In genomic region chr2:226490172-226490571, GRCh38 we compare ENCODE assay signal across 22 cellular contexts.
DNase-seq lines count a peak whose midpoint lies in the region; ATAC-seq and TF ChIP-seq lines count a peak whose summit lies in the region.
"Had no signal": no experiment of that assay in that cellular context is flagged by ENCODE, and none has a peak within 500 bp of the region (broad histone marks: within the 10 kb centered on the region; RNA-seq: fewer than 3 reads in every experiment).

No MANE protein-coding gene starts in this region.

- H3K4me3 ChIP-seq in mammary epithelial cell (replicated peaks in 1 of 3; ENCODE audit: insufficient read depth in 1 of 3, low read depth in 2 of 3, low read length in 3 of 3): no peak overlapping the region
- H3K4me3 ChIP-seq in osteoblast (ENCODE audit: insufficient read depth, low read length): no peak overlapping the region
- H3K4me3 ChIP-seq in aorta (ENCODE audit: low read length in 2 of 2): no peak overlapping the region
- H3K4me3 ChIP-seq: lung, right lobe of liver, SK-N-MC, transverse colon had no signal

- H3K36me3 ChIP-seq in mammary epithelial cell (ENCODE audit: insufficient read depth, low read length): no peaks in the 10 kb centered on the region
- H3K36me3 ChIP-seq in osteoblast (ENCODE audit: insufficient read depth, low read length): no peaks in the 10 kb centered on the region
- H3K36me3 ChIP-seq in aorta (ENCODE audit: control insufficient read depth in 1 of 2, insufficient read depth in 2 of 2, low read length in 1 of 2): no peaks in the 10 kb centered on the region
- H3K36me3 ChIP-seq: right lobe of liver, transverse colon, WERI-Rb-1 had no signal

- no peaks in the 10 kb centered on the region for H3K27me3 ChIP-seq in mammary epithelial cell (ENCODE audit: insufficient read depth, low read length)
- H3K27me3 ChIP-seq in osteoblast (ENCODE audit: insufficient read depth, low read length): no peaks in the 10 kb centered on the region
- H3K27me3 ChIP-seq in aorta (ENCODE audit: control insufficient read depth in 1 of 2, insufficient read depth in 2 of 2, low read length in 1 of 2): no peaks in the 10 kb centered on the region
- H3K27me3 ChIP-seq: right lobe of liver, transverse colon had no signal

- no TSS peak for BruUV-seq in mammary epithelial cell (replicated peaks; lab: Mats Ljungman, UMichigan)

- H4K20me1 ChIP-seq in mammary epithelial cell (ENCODE audit: insufficient read depth, low read length) (no peaks in the 10 kb centered on the region), osteoblast (ENCODE audit: insufficient read depth, low read length) (no peaks in the 10 kb centered on the region)

- TF ChIP-seq CTCF in HFFc6 (IDR thresholded peaks at IDR 0.05): no peak
- TF ChIP-seq CTCF in mammary epithelial cell (conservative IDR thresholded peaks at IDR 0.05 in 1 of 2, IDR thresholded peaks at IDR 0.05 in 1 of 2; ENCODE audit: extremely low read depth in 1 of 2, insufficient read depth in 1 of 2, low read depth in 1 of 2, low read length in 2 of 2): no peak
- no peak for TF ChIP-seq CTCF in osteoblast (IDR thresholded peaks at IDR 0.05; ENCODE audit: extremely low read depth, low read depth, low read length)

- WGBS in mammary epithelial cell (ENCODE audit: low coverage, missing lambda C conversion rate): 94% methylated on average over 3 of the region's 3 CpGs
- 89 to 91% methylated on average over 3 of the region's 3 CpGs for WGBS in aorta, 2 donors

- H2AFZ ChIP-seq in mammary epithelial cell (ENCODE audit: low read depth, low read length): no peak overlapping the region
- no peak overlapping the region for H2AFZ ChIP-seq in osteoblast (ENCODE audit: low read length)

- peak overlapping the region; percentile 14; the same call in 1 of the 2 replicates for H3K4me3 Mint-ChIP-seq in HFFc6
- H3K4me3 Mint-ChIP-seq: activated CD4-positive, alpha-beta T cell treated with anti-CD3 and anti-CD28 coated beads, Interleukin-2, amount 10 ng/mL, durations not matched to agents 7 days and 5 days; brain; CD4-positive, alpha-beta memory T cell; dendritic cell treated with granulocyte-macrophage colony-stimulating factor and Interleukin-4, amounts not matched to agents 40 ng/mL and 50 ng/mL, for 4 days; neural crest cell had no signal

- peaks cover 5% of the 10 kb centered on the region; the same call in 1 of the 2 replicates for H3K36me3 Mint-ChIP-seq in HFFc6 (ENCODE audit: low read depth)
- H3K36me3 Mint-ChIP-seq: brain; CD4-positive, alpha-beta memory T cell had no signal

- DNase-seq in HFFc6: no peak
- no peak for DNase-seq in mammary epithelial cell
- no peak for DNase-seq in osteoblast (ENCODE audit: insufficient read length, low spot score, missing footprints)
- no peak for DNase-seq in GOT3 (lab: John Stamatoyannopoulos, UW)
- DNase-seq in aorta: no peak
- DNase-seq in NCI-H128 (lab: John Stamatoyannopoulos, UW; ENCODE audit: unreplicated experiment): no peak
- DNase-seq: activated CD4-positive, alpha-beta T cell treated with anti-CD3 and anti-CD28 coated beads, Interleukin-2, amount 10 ng/mL, durations not matched to agents 7 days and 5 days; activated CD8-positive, alpha-beta memory T cell treated with anti-CD3 and anti-CD28 coated beads, Interleukin-2, amount 50 U/mL, for 4 hours; CD4-positive, alpha-beta memory T cell; H7; Karpas-422; NCI-H187; NCI-H69; right lobe of liver; transverse colon; WERI-Rb-1 had no signal

- intact Hi-C loops in mammary epithelial cell (cut with micrococcal nuclease): no loop called here
- intact Hi-C loops in aorta (cut with DNase I): no loop called here

- dilution Hi-C loops in mammary epithelial cell (cut with HindIII; ENCODE audit: low sequenced_read_pairs): no loop called here

- no peak overlapping the region for H3K4me2 ChIP-seq in mammary epithelial cell (ENCODE audit: insufficient read depth, low read depth, low read length)
- H3K4me2 ChIP-seq in osteoblast (ENCODE audit: insufficient read depth, low read length): peak overlapping the region; percentile 3

- H3K79me2 ChIP-seq in mammary epithelial cell (ENCODE audit: insufficient read depth, low read length): no peaks in the 10 kb centered on the region
- no peaks in the 10 kb centered on the region for H3K79me2 ChIP-seq in osteoblast (ENCODE audit: insufficient read depth, low read length)

- in situ Hi-C loops in mammary epithelial cell (cut with MboI; ENCODE audit: low sequenced_read_pairs in 2 of 2): no loop called here

- no peaks in the 10 kb centered on the region for H3K27me3 Mint-ChIP-seq in HFFc6 (ENCODE audit: insufficient read depth)
- H3K27me3 Mint-ChIP-seq: activated CD4-positive, alpha-beta T cell treated with anti-CD3 and anti-CD28 coated beads, Interleukin-2, amount 10 ng/mL, durations not matched to agents 7 days and 5 days; brain; dendritic cell treated with granulocyte-macrophage colony-stimulating factor and Interleukin-4, amounts not matched to agents 40 ng/mL and 50 ng/mL, for 4 days had no signal

- H3K9me3 Mint-ChIP-seq in HFFc6: no peaks in the 10 kb centered on the region
- H3K9me3 Mint-ChIP-seq: activated CD4-positive, alpha-beta T cell treated with anti-CD3 and anti-CD28 coated beads, Interleukin-2, amount 10 ng/mL, durations not matched to agents 7 days and 5 days; CD4-positive, alpha-beta memory T cell; dendritic cell treated with granulocyte-macrophage colony-stimulating factor and Interleukin-4, amounts not matched to agents 40 ng/mL and 50 ng/mL, for 4 days had no signal

- peaks cover 5% of the 10 kb centered on the region for H3K9me3 ChIP-seq in mammary epithelial cell (replicated peaks; ENCODE audit: insufficient read depth, low read length)
- H3K9me3 ChIP-seq in osteoblast (ENCODE audit: low read depth, low read length): no peaks in the 10 kb centered on the region
- H3K9me3 ChIP-seq in aorta (ENCODE audit: control insufficient read depth, low read length): no peaks in the 10 kb centered on the region
- H3K9me3 ChIP-seq: right lobe of liver, transverse colon had no signal

- H3K4me1 Mint-ChIP-seq in HFFc6 (ENCODE audit: low read depth): peaks cover 25% of the 10 kb centered on the region
- H3K4me1 Mint-ChIP-seq: activated CD4-positive, alpha-beta T cell treated with anti-CD3 and anti-CD28 coated beads, Interleukin-2, amount 10 ng/mL, durations not matched to agents 7 days and 5 days; CD4-positive, alpha-beta memory T cell; neural crest cell had no signal

- H3K4me1 ChIP-seq in mammary epithelial cell (ENCODE audit: insufficient read depth, low read length): no peaks in the 10 kb centered on the region
- peaks cover 7% of the 10 kb centered on the region for H3K4me1 ChIP-seq in osteoblast (ENCODE audit: insufficient read depth, low read length)
- no peaks in the 10 kb centered on the region for H3K4me1 ChIP-seq in aorta (ENCODE audit: control insufficient read depth in 1 of 2, insufficient read depth in 2 of 2, low read length in 2 of 2)
- H3K4me1 ChIP-seq: right lobe of liver, transverse colon had no signal

- CTCF ChIA-PET in mammary epithelial cell (lab: Charles Lee; ENCODE audit: low non-redundant PET): no interaction called here

- H3K27ac Mint-ChIP-seq in HFFc6: peak overlapping the region; percentile 69
- H3K27ac Mint-ChIP-seq: activated CD4-positive, alpha-beta T cell treated with anti-CD3 and anti-CD28 coated beads, Interleukin-2, amount 10 ng/mL, durations not matched to agents 7 days and 5 days; brain; CD4-positive, alpha-beta memory T cell; dendritic cell treated with granulocyte-macrophage colony-stimulating factor and Interleukin-4, amounts not matched to agents 40 ng/mL and 50 ng/mL, for 4 days had no signal

- no peak overlapping the region for H3K9ac ChIP-seq in mammary epithelial cell (ENCODE audit: insufficient read depth, low read length)

- peak; percentile 14 for ATAC-seq in GM18502 (IDR thresholded peaks at IDR 0.05; ENCODE audit: poor library complexity, unreplicated experiment)
- ATAC-seq in aorta (ENCODE audit: low FRiP score): no peak
- ATAC-seq: right lobe of liver had no signal

- peak overlapping the region; percentile 7 for H3K27ac ChIP-seq in mammary epithelial cell (ENCODE audit: insufficient read depth, low read depth, low read length)
- H3K27ac ChIP-seq in osteoblast (ENCODE audit: low read depth, low read length): peak overlapping the region; percentile 43
- no peak overlapping the region for H3K27ac ChIP-seq in aorta (ENCODE audit: low read depth in 1 of 2, low read length in 2 of 2)
- H3K27ac ChIP-seq: right lobe of liver, SK-N-MC, transverse colon, WERI-Rb-1 had no signal

Comparison
In these comparisons a context has a peak if more than half of its experiments do, and no peak if none do; other contexts are left out.
1. H3K27ac ChIP-seq: peak in mammary epithelial cell (single experiment) and osteoblast (single experiment); none in aorta (0 of 2).